Comparison of ENCODE assay signal across 10 cellular contexts in genomic region chr13:77729502-77730221, GRCh38. TPM values are rescaled to one million over a fixed set of nuclear protein-coding genes. Genes with fewer than 3 reads are reported as not detected.
A peak's percentile ranks its signal among the peaks of the same experiment; 100 is the strongest.
DNase-seq lines count a peak whose midpoint lies in the region; ATAC-seq and TF ChIP-seq lines count a peak whose summit lies in the region.
"Had no signal": no experiment of that assay in that cellular context is flagged by ENCODE, and none has a peak within 500 bp of the region (broad histone marks: within the 10 kb centered on the region; RNA-seq: fewer than 3 reads in every experiment).

No MANE protein-coding gene starts in this region.

- no peaks in the 10 kb centered on the region for H3K36me3 ChIP-seq in SK-N-SH (replicated peaks in 1 of 2; ENCODE audit: control insufficient read depth in 1 of 2, insufficient read depth in 2 of 2, low read length in 1 of 2)

- WGBS in SK-N-SH (ENCODE audit: low lambda C conversion rate) = 67% methylated on average over 8 of the region's 8 CpGs

- POLR2A ChIA-PET in RWPE1 (lab: Yijun Ruan, JAX; ENCODE audit: low non-redundant PET) = no interaction called here
- POLR2A ChIA-PET in SK-N-SH (lab: Yijun Ruan, JAX) = no interaction called here

- TF ChIP-seq CTCF in C4-2B (conservative IDR thresholded peaks at IDR 0.05) (no peak), RWPE1 (conservative IDR thresholded peaks at IDR 0.05; ENCODE audit: low read depth) (no peak), foreskin fibroblast (IDR thresholded peaks at IDR 0.05; ENCODE audit: low read depth, low read length) (no peak), SK-N-SH (IDR thresholded peaks at IDR 0.05) (no peak)

- TF ChIP-seq EP300 in SK-N-SH (IDR thresholded peaks at IDR 0.05; ENCODE audit: borderline replicate concordance in 1 of 2, low read depth in 1 of 2, low read length in 1 of 2) = no peak

- 0 out of 2 replicates have a peak overlapping the region, but pooled peaks have one; percentile 16 for H3K27ac ChIP-seq in C4-2B
- H3K27ac ChIP-seq in RWPE1 = no peak overlapping the region
- no peak overlapping the region for H3K27ac ChIP-seq in SK-N-SH (ENCODE audit: low read depth in 2 of 2, low read length in 1 of 2)

- peak; percentile 48 to 56 for DNase-seq in activated T-cell treated with anti-CD3 and anti-CD28 coated beads, Interleukin-2, amount 50 U/mL, for 72 hours
- DNase-seq in RWPE1 (ENCODE audit: low spot score) (no peak), foreskin fibroblast (no peak), NCI-H2081 (lab: John Stamatoyannopoulos, UW) (no peak), SK-N-SH (no peak)
- DNase-seq: DND-41 had no signal

- H3K9ac ChIP-seq in SK-N-SH = no peak overlapping the region

- no peaks in the 10 kb centered on the region for H3K9me3 Mint-ChIP-seq in activated T-cell treated with anti-CD3 and anti-CD28 coated beads, Interleukin-2, amount 50 U/mL, for 72 hours

- H3K4me3 ChIP-seq in foreskin fibroblast (ENCODE audit: low read depth in 1 of 2, low read length in 2 of 2) (no peak overlapping the region), SK-N-SH (ENCODE audit: low read depth in 2 of 2, low read length in 1 of 2) (no peak overlapping the region)

- peak overlapping the region; percentile 59 to 83 for H3K4me3 Mint-ChIP-seq in activated T-cell treated with anti-CD3 and anti-CD28 coated beads, Interleukin-2, amount 50 U/mL, for 72 hours

- no peak for TF ChIP-seq RAD21 in SK-N-SH (IDR thresholded peaks at IDR 0.05; ENCODE audit: low read length)

- H3K27me3 ChIP-seq in SK-N-SH (ENCODE audit: insufficient read depth) = no peaks in the 10 kb centered on the region

- H3K79me2 ChIP-seq in SK-N-SH (ENCODE audit: insufficient read depth) = no peaks in the 10 kb centered on the region

- no peak overlapping the region; the same call in 1 of the 2 replicates for H2AFZ ChIP-seq in SK-N-SH (ENCODE audit: low read depth)

- CTCF ChIA-PET in RWPE1 (lab: Yijun Ruan, JAX) = no interaction called here
- CTCF ChIA-PET in SK-N-SH (lab: Yijun Ruan, JAX) = interaction anchor here (0.9 kb wide), 1 partner anchor 19 kb away, joined by 3 read pairs; no protein-coding TSS in a partner anchor

- ATAC-seq in GM19043 (IDR thresholded peaks at IDR 0.05; ENCODE audit: low read depth, unreplicated experiment) (peak; percentile 97), HG03066 (IDR thresholded peaks at IDR 0.05; ENCODE audit: low read depth, unreplicated experiment) (peak; percentile 99)
- ATAC-seq in activated T-cell treated with anti-CD3 and anti-CD28 coated beads, Interleukin-2, amount 50 U/mL, for 72 hours (replicated peaks in 1 of 2) = peak; percentile 99
- ATAC-seq: Panc1 had no signal

- no peaks in the 10 kb centered on the region for H3F3A ChIP-seq in SK-N-SH (replicated peaks; ENCODE audit: insufficient read depth)

- H3K4me1 Mint-ChIP-seq in activated T-cell treated with anti-CD3 and anti-CD28 coated beads, Interleukin-2, amount 50 U/mL, for 72 hours (ENCODE audit: low read depth) = peaks cover 18% of the 10 kb centered on the region

- no peaks in the 10 kb centered on the region for H3K27me3 Mint-ChIP-seq in activated T-cell treated with anti-CD3 and anti-CD28 coated beads, Interleukin-2, amount 50 U/mL, for 72 hours (ENCODE audit: low read depth)

- H3K4me2 ChIP-seq in SK-N-SH = no peak overlapping the region

- no peaks in the 10 kb centered on the region for H4K20me1 ChIP-seq in SK-N-SH (ENCODE audit: insufficient read depth)

- H3K36me3 Mint-ChIP-seq in activated T-cell treated with anti-CD3 and anti-CD28 coated beads, Interleukin-2, amount 50 U/mL, for 72 hours (ENCODE audit: insufficient read depth in 2 of 2) = peaks cover 0 to 4% of the 10 kb centered on the region in 2 donors

- H3K9me2 ChIP-seq in SK-N-SH = no peaks in the 10 kb centered on the region

- peaks cover 2 to 11% of the 10 kb centered on the region in 2 experiments; a peak in 3 of 4 replicates for H3K4me1 ChIP-seq in SK-N-SH (ENCODE audit: control insufficient read depth in 1 of 2, insufficient read depth in 2 of 2, low read depth in 1 of 2, low read length in 1 of 2)

- H3K27ac Mint-ChIP-seq in activated T-cell treated with anti-CD3 and anti-CD28 coated beads, Interleukin-2, amount 50 U/mL, for 72 hours = peak overlapping the region; percentile 34

- H3K9me3 ChIP-seq in SK-N-SH = no peaks in the 10 kb centered on the region

TF ChIP-seq in SK-N-SH, 30 proteins besides CTCF, POLR2A, EP300 and RAD21 (continues in another document):
- TF ChIP-seq SMC3 (IDR thresholded peaks at IDR 0.05; ENCODE audit: low read depth, low read length) (no peak), NFIC (IDR thresholded peaks at IDR 0.05; ENCODE audit: borderline replicate concordance) (no peak), MAX (IDR thresholded peaks at IDR 0.05; ENCODE audit: low read depth) (no peak), NRF1 (IDR thresholded peaks at IDR 0.05; ENCODE audit: low read depth, low read length) (no peak), TCF12 (IDR thresholded peaks at IDR 0.05) (no peak), TEAD4 (IDR thresholded peaks at IDR 0.05; ENCODE audit: borderline replicate concordance, insufficient read depth) (no peak), SIN3A (IDR thresholded peaks at IDR 0.05; ENCODE audit: borderline replicate concordance, low read depth, low read length) (no peak), MEF2A (IDR thresholded peaks at IDR 0.05; ENCODE audit: borderline replicate concordance, low read depth) (no peak), RXRA (IDR thresholded peaks at IDR 0.05; ENCODE audit: borderline replicate concordance, low read depth) (no peak), FOSL2 (IDR thresholded peaks at IDR 0.05; ENCODE audit: borderline replicate concordance, low read depth) (no peak), POLR2AphosphoS5 (IDR thresholded peaks at IDR 0.05; ENCODE audit: low read depth, low read length) (no peak), GABPA (IDR thresholded peaks at IDR 0.05; ENCODE audit: low read depth) (no peak), ZBTB33 (IDR thresholded peaks at IDR 0.05; ENCODE audit: borderline replicate concordance, low read depth) (no peak), FOXJ3 (CRISPR knock-in tag; IDR thresholded peaks at IDR 0.05) (no peak), TAF1 (IDR thresholded peaks at IDR 0.05; ENCODE audit: borderline replicate concordance, low read depth, low read length) (no peak), REST (IDR thresholded peaks at IDR 0.05; ENCODE audit: low read depth, low read length) (no peak), USF1 (IDR thresholded peaks at IDR 0.05; ENCODE audit: borderline replicate concordance, low read depth) (no peak), RFX5 (IDR thresholded peaks at IDR 0.05; ENCODE audit: low read length) (no peak)

RNA-seq across cellular contexts. Expression of gene SLAIN1, which starts 32.2 kb away (rescaled TPM):
- total RNA-seq in activated T-cell treated with anti-CD3 and anti-CD28 coated beads, Interleukin-2, amount 50 U/mL, for 72 hours = 10 to 100 TPM; 24.6 to 24.8 TPM
- 1.6 and 1.8 TPM in 2 replicates for polyA plus RNA-seq in SK-N-SH (2012; rRNA removed)
- polyA plus RNA-seq in SK-N-SH (2012; cell fraction: cytosol; rRNA removed) = 1.5 TPM in 2 replicates
- 0.42 and 0.76 TPM in 2 replicates for polyA plus RNA-seq in SK-N-SH (2012; cell fraction: nucleus; rRNA removed)

Comparison
In these comparisons a context has a peak if more than half of its experiments do, and no peak if none do; other contexts are left out.
1. DNase-seq: peak in activated T-cell treated with anti-CD3 and anti-CD28 coated beads, Interleukin-2, amount 50 U/mL, for 72 hours (2 of 2); none in RWPE1 (single experiment), foreskin fibroblast (0 of 2), NCI-H2081 (0 of 2) and SK-N-SH (single experiment).
2. Peak in every context shown above with its lines, with median percentiles within 50 percentile points of each other: ATAC-seq.